Comparison of ENCODE assay signal across 11 cellular contexts in the genomic region with DNA sequence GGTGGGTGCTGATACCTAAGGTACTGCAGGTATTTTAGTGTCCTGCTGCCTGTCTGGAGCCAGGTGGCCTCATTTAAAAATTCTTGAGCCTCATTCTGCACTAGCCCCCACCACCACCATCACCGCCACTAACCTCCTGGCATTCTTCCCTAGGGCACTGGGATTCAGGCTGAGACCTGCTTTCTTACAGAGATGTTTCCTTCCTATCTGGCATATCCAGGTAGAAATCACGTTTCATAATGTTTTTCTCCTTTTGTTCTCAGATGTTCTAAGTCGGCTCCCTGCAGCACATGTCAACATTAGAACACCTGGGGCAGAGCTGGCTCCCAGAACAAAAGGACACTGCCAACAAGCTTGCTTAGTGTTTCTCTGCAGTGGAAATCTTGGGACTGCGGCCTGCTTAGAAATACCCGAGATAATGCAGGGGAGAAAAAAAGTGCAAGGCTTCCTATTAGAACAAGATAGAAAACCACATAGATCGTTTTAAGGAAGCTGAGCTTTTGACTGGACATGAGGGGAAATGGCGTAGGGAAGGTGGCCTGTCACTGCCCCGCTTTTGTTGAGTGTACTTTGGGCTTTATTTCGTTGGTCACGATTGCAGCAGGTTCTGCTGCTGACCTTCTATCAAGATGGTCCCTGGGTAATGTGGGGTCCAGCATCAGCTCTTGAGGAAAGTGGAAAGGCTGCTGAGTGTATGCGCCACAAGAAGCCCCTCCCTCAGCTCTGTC. TPM values are rescaled to one million over a fixed set of nuclear protein-coding genes. Genes with fewer than 3 reads are reported as not detected.
A peak's percentile ranks its signal among the peaks of the same experiment; 100 is the strongest.
DNase-seq lines count a peak whose midpoint lies in the region; ATAC-seq and TF ChIP-seq lines count a peak whose summit lies in the region.
"Had no signal": no experiment of that assay in that cellular context is flagged by ENCODE, and none has a peak within 500 bp of the region (broad histone marks: within the 10 kb centered on the region; RNA-seq: fewer than 3 reads in every experiment).

No MANE protein-coding gene starts in this region.

- no peaks in the 10 kb centered on the region for H3K9me3 ChIP-seq in lower lobe of right lung
- H3K9me3 ChIP-seq: MG63 had no signal

- no peak for ATAC-seq in lower lobe of right lung
- no peak for ATAC-seq in GM21367 (IDR thresholded peaks at IDR 0.05; ENCODE audit: unreplicated experiment)
- ATAC-seq in HG02970 (IDR thresholded peaks at IDR 0.05; ENCODE audit: low FRiP score, unreplicated experiment): no peak

- intact Hi-C loops in lower lobe of right lung (cut with DNase I) (no loop called here), posterior vena cava (cut with DNase I) (no loop called here)

- DNase-seq in AML-193 (lab: John Stamatoyannopoulos, UW) (peak; percentile 14 to 20), NCI-H146 treated with DMSO at 0.1 percent for 48 hours (lab: John Stamatoyannopoulos, UW; ENCODE audit: unreplicated experiment) (peak; percentile 80), lower lobe of right lung (no peak), AG08396 (ENCODE audit: low spot score) (no peak), posterior vena cava (ENCODE audit: low spot score) (no peak)
- DNase-seq: activated CD4-positive, alpha-beta T cell treated with anti-CD3 and anti-CD28 coated beads, Interleukin-2, amount 10 ng/mL, durations not matched to agents 7 days and 5 days; anterior cingulate cortex; MG63 had no signal

- peaks cover 13% of the 10 kb centered on the region for H3K4me1 ChIP-seq in lower lobe of right lung

- TF ChIP-seq CTCF in VCaP (conservative IDR thresholded peaks at IDR 0.05) (no peak), lower lobe of right lung (IDR thresholded peaks at IDR 0.05) (no peak)

- H3K36me3 ChIP-seq in lower lobe of right lung: no peaks in the 10 kb centered on the region
- H3K36me3 ChIP-seq: MG63 had no signal

- no peaks in the 10 kb centered on the region for H3K27me3 ChIP-seq in lower lobe of right lung (ENCODE audit: low read depth)
- H3K27me3 ChIP-seq: MG63 had no signal

- H3K27ac ChIP-seq in VCaP (peak overlapping the region; percentile 51), lower lobe of right lung (peak overlapping the region; percentile 38)

- no peak overlapping the region for H3K4me3 ChIP-seq in lower lobe of right lung
- H3K4me3 ChIP-seq: MG63 had no signal

RNA-seq across cellular contexts. Expression of gene PPARG, which starts 59.6 kb away (rescaled TPM):
- 128 TPM for total RNA-seq in lower lobe of right lung
- total RNA-seq in posterior vena cava: 10 to 100 TPM; 11.2 to 15.4 TPM

Comparison
In these comparisons a context has a peak if more than half of its experiments do, and no peak if none do; other contexts are left out.
1. DNase-seq: peak in AML-193 (2 of 2) and NCI-H146 treated with DMSO at 0.1 percent for 48 hours (single experiment); none in lower lobe of right lung (single experiment), AG08396 (single experiment) and posterior vena cava (single experiment).